ENCODE assay signal across 8 cellular contexts in the genomic region with DNA sequence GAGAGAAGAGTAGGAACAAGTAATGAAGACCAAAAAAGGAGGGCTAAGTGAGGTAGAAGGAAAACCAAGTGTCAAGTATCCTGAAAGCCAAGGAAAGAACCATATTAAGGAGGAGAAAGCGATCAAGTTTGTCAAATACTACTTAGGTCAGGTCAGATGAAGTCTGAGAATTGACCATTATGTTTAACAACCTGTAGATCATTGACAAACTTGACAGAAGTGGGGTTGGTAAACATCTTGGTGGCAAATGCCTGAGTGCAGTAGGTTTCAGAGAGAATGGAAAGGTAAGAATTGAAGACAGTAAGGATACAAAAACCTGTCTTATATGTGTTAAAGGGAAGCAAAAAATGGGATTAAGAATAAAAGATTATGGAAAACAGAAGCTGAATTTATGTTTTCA. TPM values are rescaled to one million over a fixed set of nuclear protein-coding genes. Genes with fewer than 3 reads are reported as not detected.
"Had no signal": no experiment of that assay in that cellular context is flagged by ENCODE, and none has a peak within 500 bp of the region (broad histone marks: within the 10 kb centered on the region; RNA-seq: fewer than 3 reads in every experiment).

No MANE protein-coding gene starts in this region.

- H2AFZ ChIP-seq: GM23338 had no signal

- H3K4me3 ChIP-seq: GM23338 had no signal

- DNase-seq: H9, HCEC 1CT, KBM-7 had no signal

- ATAC-seq: GM23338, HepG2 had no signal

- H3K27ac ChIP-seq: HL-60, KMS-11 had no signal

- H3K4me2 ChIP-seq: GM23338, KMS-11 had no signal

RNA-seq across cellular contexts. Expression of a gene that starts 3.7 kb away (rescaled TPM):
- total RNA-seq: GM23338, H1, H9, HepG2 had no signal

RNA-seq across cellular contexts. Expression of a gene that starts 59.4 kb away (rescaled TPM):
- total RNA-seq: GM23338, H1, H9 had no signal
